ENCODE assay signal across 14 cellular contexts in the genomic region with DNA sequence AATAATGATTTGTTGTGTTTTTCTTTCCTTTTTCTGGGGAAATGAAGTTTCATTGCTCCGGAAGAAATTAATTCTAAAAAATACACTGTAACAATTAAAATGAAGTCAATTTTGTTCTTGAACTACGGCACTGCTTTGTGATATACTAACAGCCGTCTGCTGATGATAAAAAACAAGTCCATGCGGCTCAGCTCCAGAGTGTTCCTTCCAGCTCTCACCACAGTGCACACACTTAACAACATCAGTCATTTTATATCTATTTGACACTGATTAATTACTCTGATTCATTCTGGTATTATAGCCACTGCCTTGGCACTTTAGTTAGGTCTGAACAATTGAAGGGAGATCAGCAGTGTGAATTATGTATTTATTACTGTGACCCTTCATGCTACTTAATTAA.
DNase-seq lines count a peak whose midpoint lies in the region; ATAC-seq and TF ChIP-seq lines count a peak whose summit lies in the region.
"Had no signal": no experiment of that assay in that cellular context is flagged by ENCODE, and none has a peak within 500 bp of the region (broad histone marks: within the 10 kb centered on the region; RNA-seq: fewer than 3 reads in every experiment).

No MANE protein-coding gene starts in this region.

- peak overlapping the region; percentile 97 for H3K27ac Mint-ChIP-seq in Calu3 (ENCODE audit: unreplicated experiment)
- no peak overlapping the region for H3K27ac Mint-ChIP-seq in activated CD8-positive, alpha-beta T cell treated with anti-CD3 and anti-CD28 coated beads for 36 hours
- H3K27ac Mint-ChIP-seq: CD8-positive, alpha-beta T cell had no signal

- CTCF ChIA-PET in Calu3 (lab: Charles Lee), result no interaction called here
- CTCF ChIA-PET in activated CD8-positive, alpha-beta T cell treated with anti-CD3 and anti-CD28 coated beads for 36 hours (lab: Charles Lee), result interaction anchor here (1.0 kb wide), 1 partner anchor 111 kb away, joined by 3 read pairs; no protein-coding TSS in a partner anchor

- BruUV-seq in Calu3 (replicated peaks; lab: Mats Ljungman, UMichigan), result no TSS peak

- no peak for DNase-seq in Calu3
- peak; percentile 66 for DNase-seq in NCI-H1105 (lab: John Stamatoyannopoulos, UW)
- peak; percentile 9 for DNase-seq in NCI-H774 (lab: John Stamatoyannopoulos, UW)
- DNase-seq in epithelial cell of prostate (ENCODE audit: low read depth, low spot score), result peak; percentile 29
- DNase-seq in SW 1271 (lab: John Stamatoyannopoulos, UW), result no peak
- DNase-seq in activated CD8-positive, alpha-beta T cell treated with anti-CD3 and anti-CD28 coated beads for 36 hours, result no peak
- DNase-seq in stimulated activated naive CD4-positive, alpha-beta T cell treated with Interleukin-2 at 50 U/mL for 16 hours (lab: John Stamatoyannopoulos, UW), result no peak
- DNase-seq: CD8-positive, alpha-beta T cell; DMS 273 treated with DMSO at 0.1 percent for 48 hours; EL; NCI-H1092; NCI-H2029 treated with DMSO at 0.1 percent for 48 hours; NCI-H345 had no signal

- no peaks in the 10 kb centered on the region for H3K27me3 Mint-ChIP-seq in Calu3 (ENCODE audit: unreplicated experiment)
- H3K27me3 Mint-ChIP-seq in activated CD8-positive, alpha-beta T cell treated with anti-CD3 and anti-CD28 coated beads for 36 hours, result no peaks in the 10 kb centered on the region

- H3K9me3 Mint-ChIP-seq in Calu3 (ENCODE audit: low read depth, unreplicated experiment), result peaks cover 2% of the 10 kb centered on the region
- no peaks in the 10 kb centered on the region for H3K9me3 Mint-ChIP-seq in activated CD8-positive, alpha-beta T cell treated with anti-CD3 and anti-CD28 coated beads for 36 hours
- H3K9me3 Mint-ChIP-seq: CD8-positive, alpha-beta T cell had no signal

- H3K36me3 Mint-ChIP-seq in Calu3 (ENCODE audit: insufficient read depth, unreplicated experiment), result peaks cover 6% of the 10 kb centered on the region
- H3K36me3 Mint-ChIP-seq in activated CD8-positive, alpha-beta T cell treated with anti-CD3 and anti-CD28 coated beads for 36 hours (ENCODE audit: low read depth), result peaks cover 48% of the 10 kb centered on the region

- H3K4me3 Mint-ChIP-seq in Calu3 (ENCODE audit: low read depth, unreplicated experiment), result no peak overlapping the region
- no peak overlapping the region for H3K4me3 Mint-ChIP-seq in activated CD8-positive, alpha-beta T cell treated with anti-CD3 and anti-CD28 coated beads for 36 hours
- H3K4me3 Mint-ChIP-seq: CD8-positive, alpha-beta T cell had no signal

- no peak for TF ChIP-seq CTCF in Calu3 (IDR thresholded peaks at IDR 0.05; ENCODE audit: unreplicated experiment)
- no peak for TF ChIP-seq CTCF in activated CD8-positive, alpha-beta T cell treated with anti-CD3 and anti-CD28 coated beads for 36 hours (IDR thresholded peaks at IDR 0.05)

- H3K27ac ChIP-seq in epithelial cell of prostate, result peak overlapping the region; percentile 24
- H3K27ac ChIP-seq: SK-N-MC had no signal

- ATAC-seq in activated CD8-positive, alpha-beta T cell treated with anti-CD3 and anti-CD28 coated beads for 36 hours, result no peak
- ATAC-seq: CD8-positive, alpha-beta T cell had no signal

- intact Hi-C loops in Calu3 (cut with micrococcal nuclease; ENCODE audit: unreplicated experiment), result no loop called here
- intact Hi-C loops in activated CD8-positive, alpha-beta T cell treated with anti-CD3 and anti-CD28 coated beads for 36 hours (cut with micrococcal nuclease), result no loop called here

- H3K4me1 Mint-ChIP-seq in Calu3 (ENCODE audit: low read depth, unreplicated experiment), result peaks cover 9% of the 10 kb centered on the region
- peaks cover 7% of the 10 kb centered on the region for H3K4me1 Mint-ChIP-seq in activated CD8-positive, alpha-beta T cell treated with anti-CD3 and anti-CD28 coated beads for 36 hours (ENCODE audit: low read depth)

- POLR2A ChIA-PET in activated CD8-positive, alpha-beta T cell treated with anti-CD3 and anti-CD28 coated beads for 36 hours (lab: Charles Lee), result no interaction called here

Comparison
In these comparisons a context has a peak if more than half of its experiments do, and no peak if none do; other contexts are left out.
1. DNase-seq: peak in NCI-H1105 (single experiment), NCI-H774 (single experiment) and epithelial cell of prostate (single experiment); none in Calu3 (single experiment), SW 1271 (0 of 2), activated CD8-positive, alpha-beta T cell treated with anti-CD3 and anti-CD28 coated beads for 36 hours (single experiment) and stimulated activated naive CD4-positive, alpha-beta T cell treated with Interleukin-2 at 50 U/mL for 16 hours (single experiment).